Comparison of ENCODE assay signal across 13 cellular contexts in genomic region chr6:3323696-3324261, GRCh38.
DNase-seq lines count a peak whose midpoint lies in the region; ATAC-seq and TF ChIP-seq lines count a peak whose summit lies in the region.
"Had no signal": no experiment of that assay in that cellular context is flagged by ENCODE, and none has a peak within 500 bp of the region (broad histone marks: within the 10 kb centered on the region; RNA-seq: fewer than 3 reads in every experiment).

No MANE protein-coding gene starts in this region.

- H3K9me3 ChIP-seq in HEK293 (ENCODE audit: control insufficient read depth, insufficient read depth, low read depth, low read length) = no peaks in the 10 kb centered on the region
- no peaks in the 10 kb centered on the region for H3K9me3 ChIP-seq in left lung
- H3K9me3 ChIP-seq in skeletal muscle satellite cell (replicated peaks; ENCODE audit: low read length) = no peaks in the 10 kb centered on the region
- H3K9me3 ChIP-seq: transverse colon had no signal

- H3K4me2 ChIP-seq in skeletal muscle satellite cell (ENCODE audit: low read length) = peak overlapping the region; percentile 63

- peaks cover 26% of the 10 kb centered on the region for H3K4me1 Mint-ChIP-seq in WTC11
- H3K4me1 Mint-ChIP-seq: B cell had no signal

- ATAC-seq in left lung (no peak), WTC11 (no peak)

- H3K4me3 ChIP-seq in HEK293 (ENCODE audit: low read depth, low read length) (no peak overlapping the region), left lung (no peak overlapping the region), skeletal muscle satellite cell (ENCODE audit: low read length) (peak overlapping the region; percentile 3)
- H3K4me3 ChIP-seq: SK-N-MC, transverse colon had no signal

- H3K4me1 ChIP-seq in HEK293 (ENCODE audit: control insufficient read depth, insufficient read depth, low read length) (0 out of 2 replicates have a peak, but pooled peaks cover 6% of the 10 kb centered on the region), left lung (peaks cover 9 to 13% of the 10 kb centered on the region in 2 donors), skeletal muscle satellite cell (ENCODE audit: control insufficient read depth, insufficient read depth, low read length) (peaks cover 33% of the 10 kb centered on the region)

- peak in 1 of 61 donors; percentile 43 for DNase-seq in caudate nucleus (lab: John Stamatoyannopoulos, UW)
- no peak for DNase-seq in left lung
- DNase-seq in T-helper 1 cell = no peak
- no peak for DNase-seq in superior temporal gyrus (ENCODE audit: extremely low spot score)
- no peak for DNase-seq in WTC11 (ENCODE audit: low spot score)
- no peak for DNase-seq in activated CD4-positive, alpha-beta T cell treated with anti-CD3 and anti-CD28 coated beads, Interleukin-2, amount 50 U/mL, for 48 hours
- DNase-seq: activated CD8-positive, alpha-beta memory T cell treated with anti-CD3 and anti-CD28 coated beads for 24 hours; DMS79; transverse colon had no signal

- no peaks in the 10 kb centered on the region for H3K27me3 ChIP-seq in left lung
- peaks cover 9% of the 10 kb centered on the region for H3K27me3 ChIP-seq in skeletal muscle satellite cell (ENCODE audit: control insufficient read depth, insufficient read depth, low read length)
- H3K27me3 ChIP-seq: transverse colon had no signal

- H3K27ac ChIP-seq in HEK293 (ENCODE audit: extremely low read depth, low read depth, low read length) (no peak overlapping the region), caudate nucleus (ENCODE audit: low read depth, low read length) (peak overlapping the region; percentile 65), left lung (peak overlapping the region; percentile 73 to 79)
- H3K27ac ChIP-seq: SK-N-MC had no signal

- POLR2A ChIA-PET in HEK293 (lab: Yijun Ruan, JAX) = no interaction called here
- POLR2A ChIA-PET in WTC11 (lab: Charles Lee) = no interaction called here

- H3K4me3 Mint-ChIP-seq in WTC11 = no peak overlapping the region
- H3K4me3 Mint-ChIP-seq: B cell had no signal

- H3K27me3 Mint-ChIP-seq in WTC11 (ENCODE audit: low read depth) = no peaks in the 10 kb centered on the region

- intact Hi-C loops in left lung (cut with DNase I) = no loop called here

- H3K27ac Mint-ChIP-seq in WTC11 = no peak overlapping the region
- H3K27ac Mint-ChIP-seq: B cell had no signal

- peaks cover 14% of the 10 kb centered on the region for H3K36me3 Mint-ChIP-seq in WTC11

- no peak overlapping the region for H3K9ac ChIP-seq in skeletal muscle satellite cell (ENCODE audit: low read depth, low read length)

- TF ChIP-seq CTCF in HEK293 (tag by site-specific recombination; IDR thresholded peaks at IDR 0.05) (no peak), left lung (IDR thresholded peaks at IDR 0.05) (no peak), WTC11 (IDR thresholded peaks at IDR 0.05) (no peak)

- H3K9me3 Mint-ChIP-seq in WTC11 = no peaks in the 10 kb centered on the region

- CTCF ChIA-PET in HEK293 (lab: Yijun Ruan, JAX) (interaction anchor here (0.9 to 2.6 kb wide), 5 partner anchors 10 to 87 kb away, joined by 3 to 9 read pairs (median 4); no protein-coding TSS in a partner anchor), WTC11 (lab: Charles Lee) (interaction anchor here (0.5 to 1.8 kb wide), 2 partner anchors 87 to 133 kb away, joined by 3 to 4 read pairs; partner anchors contain the start of gene SLC22A23)

- peaks cover 0 to 3% of the 10 kb centered on the region in 2 experiments; a peak in 1 of 3 replicates for H3K36me3 ChIP-seq in HEK293 (ENCODE audit: control insufficient read depth in 2 of 2, insufficient read depth in 1 of 2, low read length in 2 of 2)
- H3K36me3 ChIP-seq in left lung = no peaks in the 10 kb centered on the region
- no peaks in the 10 kb centered on the region for H3K36me3 ChIP-seq in skeletal muscle satellite cell (ENCODE audit: insufficient read depth, low read length)
- H3K36me3 ChIP-seq: transverse colon had no signal

TF ChIP-seq in HEK293, 187 proteins besides CTCF, POLR2A, EP300 and RAD21:
- TF ChIP-seq RBAK (tag by site-specific recombination; IDR thresholded peaks at IDR 0.05) (0 out of 2 replicates have a peak, but pooled peaks have one; percentile 15), ZNF148 (tag by site-specific recombination; IDR thresholded peaks at IDR 0.05; ENCODE audit: borderline replicate concordance) (no peak), ZNF155 (tag by site-specific recombination; IDR thresholded peaks at IDR 0.05) (no peak)
TF ChIP-seq in HEK293: peak in this region for 1.

TF ChIP-seq in WTC11, 78 proteins besides CTCF, POLR2A, EP300 and RAD21 (continues in another document):
- TF ChIP-seq ZBTB43 (CRISPR knock-in tag; IDR thresholded peaks at IDR 0.05) (no peak), PRRX2 (CRISPR knock-in tag; IDR thresholded peaks at IDR 0.05) (no peak), HMGA2 (CRISPR knock-in tag; IDR thresholded peaks at IDR 0.05) (no peak), E2F4 (CRISPR knock-in tag; IDR thresholded peaks at IDR 0.05; ENCODE audit: borderline replicate concordance, low read depth) (no peak), ZNF263 (CRISPR knock-in tag; IDR thresholded peaks at IDR 0.05; ENCODE audit: low read depth) (no peak), ATF1 (CRISPR knock-in tag; IDR thresholded peaks at IDR 0.05) (no peak), ZNF532 (CRISPR knock-in tag; IDR thresholded peaks at IDR 0.05; ENCODE audit: borderline replicate concordance) (no peak)
